Comparison of ENCODE assay signal across 23 cellular contexts in the genomic region with DNA sequence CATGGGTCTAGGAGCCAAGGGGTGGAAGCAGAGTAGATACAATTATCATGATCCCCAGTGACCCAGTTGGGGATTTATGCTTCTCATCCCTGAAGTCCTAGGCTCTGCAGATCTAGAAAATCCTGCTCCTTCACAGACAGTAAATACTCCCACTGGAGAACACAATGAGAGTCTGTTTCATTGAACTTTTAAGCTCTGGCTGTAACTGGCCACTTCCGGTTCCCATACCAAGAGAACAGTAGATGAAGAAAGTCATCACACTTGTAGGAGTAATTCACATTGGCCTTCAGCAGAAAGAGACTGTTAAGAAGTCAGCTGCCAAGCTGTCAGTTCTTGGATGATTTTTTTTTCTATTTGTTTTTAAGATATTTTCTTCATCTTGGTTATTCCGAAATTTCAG.
"Had no signal": no experiment of that assay in that cellular context is flagged by ENCODE, and none has a peak within 500 bp of the region (broad histone marks: within the 10 kb centered on the region; RNA-seq: fewer than 3 reads in every experiment).

No MANE protein-coding gene starts in this region.

- DNase-seq: activated CD4-positive, alpha-beta T cell treated with anti-CD3 and anti-CD28 coated beads, Interleukin-2, amount 10 ng/mL, durations not matched to agents 24 days and 14 days; activated CD4-positive, alpha-beta T cell treated with anti-CD3 and anti-CD28 coated beads, Interleukin-2, amount 50 U/mL, for 48 hours; activated CD8-positive, alpha-beta memory T cell treated with anti-CD3 and anti-CD28 coated beads, Interleukin-2, amount 10 ng/mL, durations not matched to agents 7 days and 5 days; activated effector memory CD4-positive, alpha-beta T cell treated with Interleukin-2 at 50 U/mL for 16 hours; activated naive CD4-positive, alpha-beta T cell; activated T-cell treated with anti-CD3 and anti-CD28 coated beads, Interleukin-2, amount 50 U/mL, for 24 hours; aorta; central memory CD4-positive, alpha-beta T cell; Kasumi-1; KBM-7; NCI-H1048; NCI-H1417; NCI-H1930; NCI-H2171; NCI-H2227 treated with DMSO at 0.1 percent for 48 hours; NCI-H446 treated with DMSO at 0.1 percent for 48 hours; NCI-H526; NCI-H774; RPMI8226; SW 1271 had no signal

- ATAC-seq: activated CD4-positive, CD25-positive, alpha-beta regulatory T cell treated with anti-CD3 and anti-CD28 coated beads, Interleukin-2, amount 50 U/mL, for 24 hours; activated CD8-positive, alpha-beta memory T cell treated with anti-CD3 and anti-CD28 coated beads, Interleukin-2, amount 10 ng/mL, durations not matched to agents 7 days and 5 days; Right ventricle myocardium inferior; SK-N-SH treated with all-trans-retinoic acid at 6 μM for 48 hours had no signal
